23 cellular contexts compared by ENCODE assay signal in the genomic region with DNA sequence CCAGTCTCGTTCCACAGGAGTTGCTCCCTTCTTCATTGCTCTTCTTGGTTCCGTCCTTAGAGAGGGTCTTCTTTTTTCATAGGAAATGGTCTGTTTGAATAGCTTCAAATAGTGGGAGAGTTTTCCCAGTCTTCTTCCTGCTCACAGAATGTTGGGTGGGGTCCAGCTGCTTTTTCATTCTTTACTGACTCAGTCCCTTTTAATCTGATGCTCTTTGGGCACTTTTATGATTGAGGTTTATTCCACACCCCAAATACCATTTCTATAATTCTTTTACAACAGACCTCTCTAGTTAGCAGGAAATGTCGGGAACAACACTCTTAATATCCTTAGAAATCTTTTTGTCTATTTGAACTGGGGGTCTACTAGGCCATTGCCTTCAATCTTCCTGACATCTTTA.
A peak's percentile ranks its signal among the peaks of the same experiment; 100 is the strongest.
DNase-seq lines count a peak whose midpoint lies in the region; FAIRE-seq and TF ChIP-seq lines count a peak whose summit lies in the region.
"Had no signal": no experiment of that assay in that cellular context is flagged by ENCODE, and none has a peak within 500 bp of the region (broad histone marks: within the 10 kb centered on the region; RNA-seq: fewer than 3 reads in every experiment).

No MANE protein-coding gene starts in this region.

- DNase-seq in AG09309 (ENCODE audit: low read depth) (peak; percentile 44), ELR (ENCODE audit: low read depth) (peak; percentile 0), NCI-H69 (lab: John Stamatoyannopoulos, UW) (peak; percentile 15), fibroblast of the aortic adventitia (ENCODE audit: low read depth) (peak; percentile 31), H7 (no peak), urothelium cell line (ENCODE audit: low spot score) (no peak), NCI-H2107 (lab: John Stamatoyannopoulos, UW) (no peak)
- DNase-seq in activated naive CD4-positive, alpha-beta T cell (lab: John Stamatoyannopoulos, UW): no peak
- DNase-seq: CD8-positive, alpha-beta T cell; DMS79; GDM1; Kasumi-1; NCI-H1417 treated with DMSO at 0.1 percent for 48 hours; NCI-H1930; NCI-H2171; NCI-H446 treated with DMSO at 0.1 percent for 48 hours; NCI-H748 treated with DMSO at 0.1 percent for 48 hours; PC-9; T-helper 1 cell had no signal

- H3K4me3 ChIP-seq in AG09309 (ENCODE audit: control insufficient read depth, low read depth, low read length) (no peak overlapping the region), fibroblast of the aortic adventitia (ENCODE audit: low read depth, low read length) (no peak overlapping the region), H7 (ENCODE audit: insufficient read depth, low read depth, low read length) (no peak overlapping the region)
- H3K4me3 ChIP-seq: BLaER1, PC-9, SK-N-MC had no signal

- no peaks in the 10 kb centered on the region for H3K27me3 ChIP-seq in H7 (ENCODE audit: control insufficient read depth, insufficient read depth, low read length)
- H3K27me3 ChIP-seq: BLaER1 had no signal

- FAIRE-seq in urothelium cell line (lab: Jason Lieb, UNC): no peak
- FAIRE-seq: D721Med, H54 had no signal

- H3K36me3 ChIP-seq in H7 (replicated peaks; ENCODE audit: control insufficient read depth, insufficient read depth, low read length): no peaks in the 10 kb centered on the region
- H3K36me3 ChIP-seq: BLaER1 had no signal

- TF ChIP-seq CTCF in AG09309 (IDR thresholded peaks at IDR 0.05; ENCODE audit: control insufficient read depth, insufficient read depth, low read depth, low read length, missing control alignments) (no peak), fibroblast of the aortic adventitia (IDR thresholded peaks at IDR 0.05; ENCODE audit: insufficient read depth, low read length) (no peak)

Comparison
In these comparisons a context has a peak if more than half of its experiments do, and no peak if none do; other contexts are left out.
1. DNase-seq: peak in AG09309 (single experiment), ELR (single experiment), NCI-H69 (single experiment) and fibroblast of the aortic adventitia (single experiment); none in H7 (single experiment), urothelium cell line (single experiment), activated naive CD4-positive, alpha-beta T cell (0 of 4) and NCI-H2107 (single experiment).